Comparison of ENCODE assay signal across 9 cellular contexts in the genomic region with DNA sequence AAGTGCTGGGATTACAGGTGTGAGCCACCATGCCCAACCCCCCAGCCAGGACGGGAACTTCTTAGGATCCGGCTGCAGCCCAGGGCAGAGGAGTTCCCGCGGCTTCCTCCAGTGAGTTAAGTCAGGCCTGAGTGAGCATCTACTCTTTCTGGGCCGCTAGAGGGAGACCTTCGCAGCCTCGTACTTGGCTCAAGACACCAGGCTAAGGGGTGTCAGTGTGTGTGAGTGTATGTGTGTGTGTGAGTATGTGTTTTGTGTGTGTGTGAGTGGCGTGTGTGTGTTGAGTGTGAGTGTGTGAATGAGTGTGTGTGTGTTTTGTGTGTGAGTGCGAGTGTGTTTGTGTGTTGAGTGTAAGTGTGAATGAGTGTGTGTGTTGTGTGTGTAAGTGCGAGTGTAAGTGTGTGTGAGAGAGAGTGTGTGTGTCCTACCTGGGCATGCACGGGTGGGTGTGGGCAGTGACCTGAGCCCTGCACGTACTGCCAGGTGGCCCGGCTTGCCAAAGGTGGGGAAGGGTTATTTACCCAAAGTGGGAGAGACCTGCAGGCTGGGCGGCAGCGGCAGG. TPM values are rescaled to one million over a fixed set of nuclear protein-coding genes. Genes with fewer than 3 reads are reported as not detected.
DNase-seq lines count a peak whose midpoint lies in the region; ATAC-seq and TF ChIP-seq lines count a peak whose summit lies in the region.
"Had no signal": no experiment of that assay in that cellular context is flagged by ENCODE, and none has a peak within 500 bp of the region (broad histone marks: within the 10 kb centered on the region; RNA-seq: fewer than 3 reads in every experiment).

No MANE protein-coding gene starts in this region.

- peak; percentile 69 to 84 (median 74) for TF ChIP-seq CTCF in esophagus muscularis mucosa (IDR thresholded peaks at IDR 0.05)
- peak; percentile 61 for TF ChIP-seq CTCF in natural killer cell (IDR thresholded peaks at IDR 0.05)

- no peaks in the 10 kb centered on the region for H3K27me3 ChIP-seq in esophagus muscularis mucosa

- WGBS in esophagus muscularis mucosa: 25% methylated on average over 15 of the region's 15 CpGs

- no peaks in the 10 kb centered on the region for H3K4me1 Mint-ChIP-seq in natural killer cell
- H3K4me1 Mint-ChIP-seq in stimulated activated effector memory CD8-positive, alpha-beta T cell treated with anti-CD3 and anti-CD28 coated beads, Interleukin-12 subunit alpha, Interleukin-12 subunit beta, amount 100 ng/mL, for 72 hours: no peaks in the 10 kb centered on the region

- no peak overlapping the region for H3K27ac Mint-ChIP-seq in natural killer cell
- H3K27ac Mint-ChIP-seq in stimulated activated effector memory CD8-positive, alpha-beta T cell treated with anti-CD3 and anti-CD28 coated beads, Interleukin-12 subunit alpha, Interleukin-12 subunit beta, amount 100 ng/mL, for 72 hours: no peak overlapping the region

- H3K27me3 Mint-ChIP-seq in natural killer cell (ENCODE audit: low read depth in 2 of 2): no peaks in the 10 kb centered on the region

- H3K27ac ChIP-seq in esophagus muscularis mucosa (replicated peaks in 1 of 4): no peak overlapping the region

- no peak for TF ChIP-seq EP300 in esophagus muscularis mucosa (IDR thresholded peaks at IDR 0.05)

- TF ChIP-seq POLR2A in esophagus muscularis mucosa (IDR thresholded peaks at IDR 0.05; ENCODE audit: low read depth): no peak

- no peak overlapping the region for H3K4me3 Mint-ChIP-seq in natural killer cell
- H3K4me3 Mint-ChIP-seq in stimulated activated effector memory CD8-positive, alpha-beta T cell treated with anti-CD3 and anti-CD28 coated beads, Interleukin-12 subunit alpha, Interleukin-12 subunit beta, amount 100 ng/mL, for 72 hours: no peak overlapping the region

- no peaks in the 10 kb centered on the region for H3K36me3 Mint-ChIP-seq in natural killer cell
- no peaks in the 10 kb centered on the region for H3K36me3 Mint-ChIP-seq in stimulated activated effector memory CD8-positive, alpha-beta T cell treated with anti-CD3 and anti-CD28 coated beads, Interleukin-12 subunit alpha, Interleukin-12 subunit beta, amount 100 ng/mL, for 72 hours

- peaks cover 6 to 15% (median 9%) of the 10 kb centered on the region in 4 donors for H3K4me1 ChIP-seq in esophagus muscularis mucosa

- no peak overlapping the region for H3K4me3 ChIP-seq in esophagus muscularis mucosa

- intact Hi-C loops in esophagus muscularis mucosa (cut with DNase I) (loop anchor here (1.0 to 2.0 kb wide), 2 partner anchors 70 to 133 kb away; partner anchors contain the start of gene SOCS3), natural killer cell (cut with micrococcal nuclease) (loop anchor here (1.0 to 5.0 kb wide), 2 partner anchors 72 to 132 kb away; partner anchors contain the start of gene SOCS3)

- DNase-seq in DMS114 treated with DMSO at 0.1 percent for 48 hours (lab: John Stamatoyannopoulos, UW; ENCODE audit: unreplicated experiment): peak; percentile 85
- peak; percentile 97 to 98 for DNase-seq in Kasumi-1 (lab: John Stamatoyannopoulos, UW)
- peak; percentile 26 for DNase-seq in OCI-M2 (lab: John Stamatoyannopoulos, UW; ENCODE audit: unreplicated experiment)
- peak; percentile 59 for DNase-seq in activated T-cell treated with anti-CD3 and anti-CD28 coated beads for 24 hours (ENCODE audit: low read depth)
- DNase-seq in esophagus muscularis mucosa (ENCODE audit: extremely low spot score): peak; percentile 95
- DNase-seq in natural killer cell: peak; percentile 46
- peak; percentile 53 to 74 for DNase-seq in stimulated activated effector memory CD8-positive, alpha-beta T cell treated with anti-CD3 and anti-CD28 coated beads, Interleukin-12 subunit alpha, Interleukin-12 subunit beta, amount 100 ng/mL, for 72 hours (ENCODE audit: low spot score in 2 of 2)

- no peaks in the 10 kb centered on the region for H3K9me3 ChIP-seq in esophagus muscularis mucosa

- H3K36me3 ChIP-seq in esophagus muscularis mucosa: no peaks in the 10 kb centered on the region

- peak; percentile 86 to 99 (median 98) for ATAC-seq in natural killer cell
- peak; percentile 94 for ATAC-seq in stimulated activated effector memory CD8-positive, alpha-beta T cell treated with anti-CD3 and anti-CD28 coated beads, Interleukin-12 subunit alpha, Interleukin-12 subunit beta, amount 100 ng/mL, for 72 hours
- ATAC-seq in GM18498 (IDR thresholded peaks at IDR 0.05; ENCODE audit: unreplicated experiment): no peak

- H3K9me3 Mint-ChIP-seq in natural killer cell: no peaks in the 10 kb centered on the region
- H3K9me3 Mint-ChIP-seq in stimulated activated effector memory CD8-positive, alpha-beta T cell treated with anti-CD3 and anti-CD28 coated beads, Interleukin-12 subunit alpha, Interleukin-12 subunit beta, amount 100 ng/mL, for 72 hours: no peaks in the 10 kb centered on the region

RNA-seq across cellular contexts. Expression of gene TMEM235, which starts 58.5 kb away (rescaled TPM):
- total RNA-seq in esophagus muscularis mucosa (not detected), natural killer cell (not detected)
- total RNA-seq: activated CD8-positive, alpha-beta memory T cell treated with anti-CD3 and anti-CD28 coated beads for 36 hours had no signal

Comparison
In these comparisons a context has a peak if more than half of its experiments do, and no peak if none do; other contexts are left out.
1. DNase-seq: peak in every context shown above with its lines; median percentile 98 in Kasumi-1; 95 in esophagus muscularis mucosa; 85 in DMS114 treated with DMSO at 0.1 percent for 48 hours; 64 in stimulated activated effector memory CD8-positive, alpha-beta T cell treated with anti-CD3 and anti-CD28 coated beads, Interleukin-12 subunit alpha, Interleukin-12 subunit beta, amount 100 ng/mL, for 72 hours; 59 in activated T-cell treated with anti-CD3 and anti-CD28 coated beads for 24 hours; 46 in natural killer cell; 26 in OCI-M2.